ENCODE assay signal across 11 cellular contexts in the genomic region with DNA sequence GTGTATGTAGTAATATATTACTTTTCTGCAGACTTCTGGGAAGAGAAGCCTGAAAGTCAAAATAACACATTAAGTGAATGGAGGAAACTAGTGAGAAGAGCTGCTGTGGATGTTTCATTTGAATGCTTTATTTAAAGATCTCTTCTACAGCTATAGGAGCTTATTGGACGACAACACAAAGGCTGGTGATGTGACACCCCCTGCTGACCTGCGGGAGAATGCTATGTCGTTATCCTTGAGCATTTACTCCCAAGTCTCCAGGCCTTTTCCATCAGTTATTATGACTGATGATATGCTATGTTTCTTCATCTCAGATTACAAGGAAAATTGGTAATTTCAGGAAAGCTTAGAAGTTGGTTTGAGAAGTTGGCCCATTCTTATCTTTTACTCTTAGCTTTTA. TPM values are rescaled to one million over a fixed set of nuclear protein-coding genes. Genes with fewer than 3 reads are reported as not detected.
DNase-seq lines count a peak whose midpoint lies in the region; ATAC-seq and TF ChIP-seq lines count a peak whose summit lies in the region.
"Had no signal": no experiment of that assay in that cellular context is flagged by ENCODE, and none has a peak within 500 bp of the region (broad histone marks: within the 10 kb centered on the region; RNA-seq: fewer than 3 reads in every experiment).

No MANE protein-coding gene starts in this region.

- no peaks in the 10 kb centered on the region for H3K27me3 Mint-ChIP-seq in activated T-helper 17 cell treated with anti-CD3 and anti-CD28 coated beads, Interleukin-2, amount 50 U/mL, for 72 hours

- intact Hi-C loops in dorsolateral prefrontal cortex (cut with DNase I) = no loop called here

- no peak for ATAC-seq in DND-41 (ENCODE audit: insufficient read depth, low read depth)
- ATAC-seq in activated T-helper 17 cell treated with anti-CD3 and anti-CD28 coated beads, Interleukin-2, amount 50 U/mL, for 72 hours (replicated peaks) = no peak
- no peak for ATAC-seq in GM21367 (IDR thresholded peaks at IDR 0.05; ENCODE audit: unreplicated experiment)

- H3K9me3 ChIP-seq in DND-41 (ENCODE audit: insufficient read depth, low read length, severe bottlenecking) = no peaks in the 10 kb centered on the region
- H3K9me3 ChIP-seq: esophagus squamous epithelium had no signal

- H3K79me2 ChIP-seq in DND-41 (ENCODE audit: insufficient read depth, low read length) = no peaks in the 10 kb centered on the region

- no peak overlapping the region for H2AFZ ChIP-seq in DND-41 (ENCODE audit: low read depth, low read length)

- H3K27ac Mint-ChIP-seq in activated T-helper 17 cell treated with anti-CD3 and anti-CD28 coated beads, Interleukin-2, amount 50 U/mL, for 72 hours = no peak overlapping the region

- no peak overlapping the region for H3K9ac ChIP-seq in DND-41 (ENCODE audit: low read depth, low read length)

- no peaks in the 10 kb centered on the region for H3K9me3 Mint-ChIP-seq in activated T-helper 17 cell treated with anti-CD3 and anti-CD28 coated beads, Interleukin-2, amount 50 U/mL, for 72 hours

- no peak overlapping the region for H3K4me3 Mint-ChIP-seq in activated T-helper 17 cell treated with anti-CD3 and anti-CD28 coated beads, Interleukin-2, amount 50 U/mL, for 72 hours

- no peaks in the 10 kb centered on the region for H3K27me3 ChIP-seq in DND-41 (ENCODE audit: insufficient read depth, low read length, poor library complexity)
- H3K27me3 ChIP-seq in dorsolateral prefrontal cortex = no peaks in the 10 kb centered on the region
- H3K27me3 ChIP-seq: esophagus squamous epithelium had no signal

- no peaks in the 10 kb centered on the region for H3K4me1 ChIP-seq in DND-41 (ENCODE audit: insufficient read depth, low read length)
- H3K4me1 ChIP-seq: esophagus squamous epithelium had no signal

- H3K27ac ChIP-seq in DND-41 (ENCODE audit: low read length) (no peak overlapping the region), dorsolateral prefrontal cortex (no peak overlapping the region)
- H3K27ac ChIP-seq: esophagus squamous epithelium had no signal

- no peaks in the 10 kb centered on the region for H3K4me1 Mint-ChIP-seq in activated T-helper 17 cell treated with anti-CD3 and anti-CD28 coated beads, Interleukin-2, amount 50 U/mL, for 72 hours

- H3K36me3 Mint-ChIP-seq in activated T-helper 17 cell treated with anti-CD3 and anti-CD28 coated beads, Interleukin-2, amount 50 U/mL, for 72 hours (ENCODE audit: low read depth) = no peaks in the 10 kb centered on the region

- H3K4me3 ChIP-seq in DND-41 (ENCODE audit: low read depth in 1 of 2, low read length in 2 of 2) = no peak overlapping the region
- H3K4me3 ChIP-seq in dorsolateral prefrontal cortex = no peak overlapping the region
- H3K4me3 ChIP-seq: esophagus squamous epithelium had no signal

- no peaks in the 10 kb centered on the region for H4K20me1 ChIP-seq in DND-41 (ENCODE audit: insufficient read depth, low read length)

- no peak for DNase-seq in DND-41
- peak; percentile 39 for DNase-seq in HCEC 1CT
- peak; percentile 57 for DNase-seq in SK-MEL-5 (ENCODE audit: low read depth, low spot score)
- DNase-seq in iPS DF 19.7 (ENCODE audit: low read depth, low spot score) = peak; percentile 15
- no peak for DNase-seq in dorsolateral prefrontal cortex
- no peak for DNase-seq in stimulated activated naive CD4-positive, alpha-beta T cell (lab: John Stamatoyannopoulos, UW)
- DNase-seq: esophagus squamous epithelium, retina had no signal

- H3K36me3 ChIP-seq in DND-41 (ENCODE audit: insufficient read depth, low read length) = no peaks in the 10 kb centered on the region
- H3K36me3 ChIP-seq: esophagus squamous epithelium had no signal

- TF ChIP-seq CTCF in DND-41 (IDR thresholded peaks at IDR 0.05; ENCODE audit: borderline replicate concordance, extremely low read depth, low read length, poor library complexity, severe bottlenecking) = peak; percentile 31
- TF ChIP-seq CTCF in dorsolateral prefrontal cortex (IDR thresholded peaks at IDR 0.05 in 54 of 56, conservative IDR thresholded peaks at IDR 0.05 in 2 of 56; ENCODE audit: low read depth in 1 of 56, partially characterized antibody in 56 of 56) = no peak

- in situ Hi-C loops in SK-MEL-5 (cut with HindIII; ENCODE audit: low pct_unique_long_range_greater_than_20kb, low sequenced_read_pairs) = no loop called here

- no peak overlapping the region for H3K4me2 ChIP-seq in DND-41 (ENCODE audit: insufficient read depth, low read length)

RNA-seq across cellular contexts. Expression of a gene that starts 22.3 kb away (rescaled TPM):
- total RNA-seq in SK-MEL-5 (2014; rRNA removed; shearing (Covaris generic)) = 35.7 TPM in 2 replicates
- 14.4 and 18.9 TPM in 2 replicates for polyA plus RNA-seq in SK-MEL-5 (2015; cell fraction: cytosol; rRNA removed)
- polyA plus RNA-seq in SK-MEL-5 (2015; cell fraction: nucleus; rRNA removed) = 10.3 and 16.6 TPM in 2 replicates
- total RNA-seq in activated T-helper 17 cell treated with anti-CD3 and anti-CD28 coated beads, Interleukin-2, amount 50 U/mL, for 72 hours = under 1 TPM; 0.22 to 0.40 TPM
- 10 to 100 TPM in 1 of 120 experiments, 1 to 10 TPM in 119; 1.6 to 10.6 (median 4.6) TPM for total RNA-seq in dorsolateral prefrontal cortex
- total RNA-seq: LHCN-M2 had no signal

Comparison
In these comparisons a context has a peak if more than half of its experiments do, and no peak if none do; other contexts are left out.
1. DNase-seq: peak in HCEC 1CT (single experiment), SK-MEL-5 (single experiment) and iPS DF 19.7 (single experiment); none in DND-41 (single experiment), dorsolateral prefrontal cortex (0 of 10) and stimulated activated naive CD4-positive, alpha-beta T cell (0 of 6).